ENCODE assay signal across 1 cellular context in genomic region chr17:74748529-74749261, GRCh38.
TF ChIP-seq lines count a peak whose summit lies in the region.

Gene NHERF1, plus strand, starts transcription at chr17:74748628. Its CDS starts 219 bp downstream, at chr17:74748847.

TF ChIP-seq in HepG2, 621 proteins besides CTCF, POLR2A, EP300 and RAD21 (continued from another document and continues in another):
- peak; percentile 91 for TF ChIP-seq MLXIP (CRISPR knock-in tag; IDR thresholded peaks at IDR 0.05; ENCODE audit: borderline replicate concordance)
- TF ChIP-seq NFIC (IDR thresholded peaks at IDR 0.05; ENCODE audit: low read length), result no peak; the same call in 1 of the 2 replicates
- peak; percentile 94; the same call in 1 of the 2 replicates for TF ChIP-seq NFATC3 (CRISPR knock-in tag; IDR thresholded peaks at IDR 0.05)
- TF ChIP-seq ZNF343 (CRISPR knock-in tag; IDR thresholded peaks at IDR 0.05), result no peak
- TF ChIP-seq CBX1 (IDR thresholded peaks at IDR 0.05; ENCODE audit: low read depth), result peak; percentile 59
- peak; percentile 88; the same call in 1 of the 2 replicates for TF ChIP-seq ZNF513 (CRISPR knock-in tag; conservative IDR thresholded peaks at IDR 0.05)
- TF ChIP-seq CHD4 (IDR thresholded peaks at IDR 0.05; ENCODE audit: borderline replicate concordance, low read length), result no peak
- TF ChIP-seq ZBTB3 (CRISPR knock-in tag; IDR thresholded peaks at IDR 0.05; ENCODE audit: borderline replicate concordance, low read depth), result 0 out of 2 replicates have a peak, but pooled peaks have one; percentile 38
- TF ChIP-seq TRIM22 (IDR thresholded peaks at IDR 0.05), result no peak
- peak; percentile 58; the same call in 1 of the 2 replicates for TF ChIP-seq ATF3 (CRISPR knock-in tag; IDR thresholded peaks at IDR 0.05)
- TF ChIP-seq SKI (IDR thresholded peaks at IDR 0.05; ENCODE audit: partially characterized antibody), result peak; percentile 53
- TF ChIP-seq FOSL2 (CRISPR knock-in tag; IDR thresholded peaks at IDR 0.05), result peak; percentile 3; the same call in 1 of the 2 replicates
- 0 out of 2 replicates have a peak, but pooled peaks have one; percentile 60 for TF ChIP-seq NFKBIZ (CRISPR knock-in tag; IDR thresholded peaks at IDR 0.05)
- TF ChIP-seq ATF6 (CRISPR knock-in tag; conservative IDR thresholded peaks at IDR 0.05), result 0 out of 2 replicates have a peak, but pooled peaks have one; percentile 50
- peak; percentile 28; the same call in 1 of the 2 replicates for TF ChIP-seq PITX1 (CRISPR knock-in tag; IDR thresholded peaks at IDR 0.05)
- TF ChIP-seq HIVEP1 (CRISPR knock-in tag; IDR thresholded peaks at IDR 0.05), result peak; percentile 66
- peak; percentile 82; the same call in 1 of the 2 replicates for TF ChIP-seq AKNA (CRISPR knock-in tag; IDR thresholded peaks at IDR 0.05; ENCODE audit: borderline replicate concordance)
- peak; percentile 72 for TF ChIP-seq NR0B2 (CRISPR knock-in tag; IDR thresholded peaks at IDR 0.05)
- peak; percentile 55; the same call in 1 of the 2 replicates for TF ChIP-seq DNMT3B (CRISPR knock-in tag; conservative IDR thresholded peaks at IDR 0.05)
- TF ChIP-seq PATZ1 (CRISPR knock-in tag; IDR thresholded peaks at IDR 0.05), result peak; percentile 34
- TF ChIP-seq ZEB1 (IDR thresholded peaks at IDR 0.05; ENCODE audit: insufficient replicate concordance, low read depth), result no peak
- TF ChIP-seq BHLHE40 (IDR thresholded peaks at IDR 0.05; ENCODE audit: low read length), result 0 out of 2 replicates have a peak, but pooled peaks have one; percentile 15
- peak; percentile 92 for TF ChIP-seq ZNF800 (CRISPR knock-in tag; IDR thresholded peaks at IDR 0.05)
- TF ChIP-seq ZNF639 (CRISPR knock-in tag; conservative IDR thresholded peaks at IDR 0.05), result peak; percentile 82
- TF ChIP-seq ZNF891 (CRISPR knock-in tag; IDR thresholded peaks at IDR 0.05), result peak; percentile 98
- TF ChIP-seq ZNF251 (CRISPR knock-in tag; IDR thresholded peaks at IDR 0.05), result no peak
- TF ChIP-seq JDP2 (CRISPR knock-in tag; IDR thresholded peaks at IDR 0.05; ENCODE audit: borderline replicate concordance), result no peak
- peak; percentile 88 for TF ChIP-seq ZNF749 (CRISPR knock-in tag; IDR thresholded peaks at IDR 0.05; ENCODE audit: borderline replicate concordance)
- no peak for TF ChIP-seq ZMAT5 (CRISPR knock-in tag; IDR thresholded peaks at IDR 0.05; ENCODE audit: borderline replicate concordance, low read depth)
- no peak; the same call in 1 of the 2 replicates for TF ChIP-seq PRDM4 (CRISPR knock-in tag; IDR thresholded peaks at IDR 0.05; ENCODE audit: borderline replicate concordance)
- no peak for TF ChIP-seq MAFG (CRISPR knock-in tag; IDR thresholded peaks at IDR 0.05)
- TF ChIP-seq ZNF207 (IDR thresholded peaks at IDR 0.05; ENCODE audit: borderline replicate concordance), result no peak
